Comparison of ENCODE assay signal across 13 cellular contexts in genomic region chr6:132751306-132751705, GRCh38. TPM values are rescaled to one million over a fixed set of nuclear protein-coding genes. Genes with fewer than 3 reads are reported as not detected.
DNase-seq lines count a peak whose midpoint lies in the region; ATAC-seq and TF ChIP-seq lines count a peak whose summit lies in the region.
"Had no signal": no experiment of that assay in that cellular context is flagged by ENCODE, and none has a peak within 500 bp of the region (broad histone marks: within the 10 kb centered on the region; RNA-seq: fewer than 3 reads in every experiment).

No MANE protein-coding gene starts in this region.

- no peaks in the 10 kb centered on the region for H3K79me2 ChIP-seq in hepatocyte

- DNase-seq in esophagus squamous epithelium (lab: John Stamatoyannopoulos, UW) (no peak), kidney glomerular epithelial cell (lab: John Stamatoyannopoulos, UW) (no peak), hepatocyte (ENCODE audit: low spot score) (no peak)
- DNase-seq: psoas muscle had no signal

- intact Hi-C loops in esophagus squamous epithelium (cut with DNase I), result no loop called here

- TF ChIP-seq CTCF in esophagus squamous epithelium (IDR thresholded peaks at IDR 0.05), result no peak
- no peak for TF ChIP-seq CTCF in hepatocyte (IDR thresholded peaks at IDR 0.05; ENCODE audit: poor library complexity)

- H3K36me3 Mint-ChIP-seq in activated T-helper 17 cell treated with anti-CD3 and anti-CD28 coated beads, Interleukin-2, amount 50 U/mL, for 72 hours (ENCODE audit: low read depth), result no peaks in the 10 kb centered on the region

- H3K4me2 ChIP-seq in hepatocyte, result no peak overlapping the region

- no peaks in the 10 kb centered on the region for H3K9me2 ChIP-seq in hepatocyte (replicated peaks; ENCODE audit: insufficient read depth)

- H4K20me1 ChIP-seq in hepatocyte (ENCODE audit: insufficient read depth, poor library complexity, severe bottlenecking), result no peaks in the 10 kb centered on the region

- TF ChIP-seq POLR2A in esophagus squamous epithelium (IDR thresholded peaks at IDR 0.05), result no peak

- peak overlapping the region; percentile 12 for H3K27ac Mint-ChIP-seq in activated T-helper 17 cell treated with anti-CD3 and anti-CD28 coated beads, Interleukin-2, amount 50 U/mL, for 72 hours

- no peaks in the 10 kb centered on the region for H3K9me3 Mint-ChIP-seq in activated T-helper 17 cell treated with anti-CD3 and anti-CD28 coated beads, Interleukin-2, amount 50 U/mL, for 72 hours

- no peak overlapping the region for H3K27ac ChIP-seq in esophagus squamous epithelium
- no peak overlapping the region for H3K27ac ChIP-seq in hepatocyte
- H3K27ac ChIP-seq: psoas muscle had no signal

- H3K4me3 Mint-ChIP-seq in activated T-helper 17 cell treated with anti-CD3 and anti-CD28 coated beads, Interleukin-2, amount 50 U/mL, for 72 hours, result peak overlapping the region; percentile 48

- WGBS in esophagus squamous epithelium, 2 donors, result 78 to 87% methylated on average over 4 of the region's 4 CpGs
- 97% methylated on average over 4 of the region's 4 CpGs for WGBS in hepatocyte (ENCODE audit: low lambda C conversion rate, missing lambda C conversion rate)

- H3K4me1 Mint-ChIP-seq in activated T-helper 17 cell treated with anti-CD3 and anti-CD28 coated beads, Interleukin-2, amount 50 U/mL, for 72 hours, result peaks cover 10% of the 10 kb centered on the region

- H2AFZ ChIP-seq in hepatocyte, result no peak overlapping the region

- peaks cover 0 to 4% (median 0%) of the 10 kb centered on the region in 3 donors for H3K4me1 ChIP-seq in esophagus squamous epithelium
- H3K4me1 ChIP-seq in hepatocyte (ENCODE audit: insufficient read depth), result no peaks in the 10 kb centered on the region
- H3K4me1 ChIP-seq: psoas muscle had no signal

- no peaks in the 10 kb centered on the region for H3K9me3 ChIP-seq in esophagus squamous epithelium
- no peaks in the 10 kb centered on the region for H3K9me3 ChIP-seq in hepatocyte (ENCODE audit: low read depth)
- H3K9me3 ChIP-seq: psoas muscle had no signal

- ATAC-seq in GM18519 (IDR thresholded peaks at IDR 0.05; ENCODE audit: low FRiP score, unreplicated experiment) (peak; percentile 36), GM21529 (IDR thresholded peaks at IDR 0.05; ENCODE audit: unreplicated experiment) (peak; percentile 40), HG03196 (IDR thresholded peaks at IDR 0.05; ENCODE audit: unreplicated experiment) (peak; percentile 41), GM18873 (IDR thresholded peaks at IDR 0.05; ENCODE audit: low FRiP score, unreplicated experiment) (no peak)
- ATAC-seq in activated T-helper 17 cell treated with anti-CD3 and anti-CD28 coated beads, Interleukin-2, amount 50 U/mL, for 72 hours (replicated peaks), result peak; percentile 44
- ATAC-seq: psoas muscle had no signal

- H3K27me3 ChIP-seq in esophagus squamous epithelium, result no peaks in the 10 kb centered on the region
- no peaks in the 10 kb centered on the region for H3K27me3 ChIP-seq in hepatocyte

- H3K4me3 ChIP-seq in esophagus squamous epithelium, result no peak overlapping the region
- no peak overlapping the region for H3K4me3 ChIP-seq in hepatocyte
- H3K4me3 ChIP-seq: psoas muscle had no signal

- H3K36me3 ChIP-seq in esophagus squamous epithelium, result no peaks in the 10 kb centered on the region
- no peaks in the 10 kb centered on the region for H3K36me3 ChIP-seq in hepatocyte (replicated peaks; ENCODE audit: insufficient read depth, low read depth)

- H3K27me3 Mint-ChIP-seq in activated T-helper 17 cell treated with anti-CD3 and anti-CD28 coated beads, Interleukin-2, amount 50 U/mL, for 72 hours, result no peaks in the 10 kb centered on the region

RNA-seq across cellular contexts. Expression of gene VNN2, which starts 6.4 kb away (rescaled TPM):
- 1 to 10 TPM; 2.3 to 3.1 TPM for total RNA-seq in activated T-helper 17 cell treated with anti-CD3 and anti-CD28 coated beads, Interleukin-2, amount 50 U/mL, for 72 hours
- total RNA-seq in esophagus squamous epithelium, result 10 to 100 TPM in 1 of 4 donors, 1 to 10 TPM in 2, under 1 TPM in 1; 0.95 to 12.6 (median 3.2) TPM
- total RNA-seq in hepatocyte, result 4.0 and 6.8 TPM in 2 replicates
- 1.1 and 1.9 TPM in 2 replicates for polyA plus RNA-seq in hepatocyte
- total RNA-seq: MCF 10A had no signal

RNA-seq across cellular contexts. Expression of gene VNN1, which starts 37.5 kb away (rescaled TPM):
- total RNA-seq in activated T-helper 17 cell treated with anti-CD3 and anti-CD28 coated beads, Interleukin-2, amount 50 U/mL, for 72 hours, result not detected
- 1 to 10 TPM; 1.1 to 5.4 (median 2.1) TPM for total RNA-seq in esophagus squamous epithelium
- 1.2 and 1.4 TPM in 2 replicates for total RNA-seq in hepatocyte
- polyA plus RNA-seq in hepatocyte, result 0.46 and 0.93 TPM in 2 replicates
- total RNA-seq: activated CD8-positive, alpha-beta memory T cell treated with anti-CD3 and anti-CD28 coated beads for 36 hours; fibroblast of lung; H4 had no signal
- polyA plus RNA-seq: fibroblast of lung had no signal

RNA-seq across cellular contexts. Expression of gene SLC18B1, which starts 47.1 kb away (rescaled TPM):
- total RNA-seq in activated T-helper 17 cell treated with anti-CD3 and anti-CD28 coated beads, Interleukin-2, amount 50 U/mL, for 72 hours, result 1 to 10 TPM; 3.9 to 4.1 TPM
- total RNA-seq in esophagus squamous epithelium (10 to 100 TPM; 11.2 to 28.7 (median 16.8) TPM), hepatocyte (27.3 and 28.8 TPM in 2 replicates)
- polyA plus RNA-seq in hepatocyte, result 10.6 and 20.0 TPM in 2 replicates
